Comparison of ENCODE assay signal across 25 cellular contexts in genomic region chr1:43527111-43527878, GRCh38.
"Had no signal": no experiment of that assay in that cellular context is flagged by ENCODE, and none has a peak within 500 bp of the region (broad histone marks: within the 10 kb centered on the region; RNA-seq: fewer than 3 reads in every experiment).

No MANE protein-coding gene starts in this region.

- H3K27me3 ChIP-seq: ascending aorta, brain microvascular endothelial cell, colonic mucosa, dorsolateral prefrontal cortex, sigmoid colon had no signal

- H3K36me3 ChIP-seq: ascending aorta, brain microvascular endothelial cell, colonic mucosa, sigmoid colon had no signal

- DNase-seq: activated CD4-positive, alpha-beta memory T cell treated with anti-CD3 and anti-CD28 coated beads for 36 hours; activated CD4-positive, alpha-beta T cell treated with anti-CD3 and anti-CD28 coated beads for 48 hours; activated effector memory CD4-positive, alpha-beta T cell treated with anti-CD3 and anti-CD28 coated beads, Interleukin-2, amount 50 U/mL, for 16 hours; activated naive CD4-positive, alpha-beta T cell treated with anti-CD3 and anti-CD28 coated beads, Interleukin-2, amount 10 ng/mL, durations not matched to agents 7 days and 5 days; brain microvascular endothelial cell; central memory CD4-positive, alpha-beta T cell; colonic mucosa; effector memory CD8-positive, alpha-beta T cell; foreskin melanocyte; glutamatergic neuron; hippocampal formation; kidney glomerular epithelial cell; mesendoderm; nephron progenitor cell; occipital lobe; sigmoid colon; stimulated activated CD4-positive, alpha-beta T cell treated with anti-CD3 and anti-CD28 coated beads, Interleukin-4, amount 100 ng/mL, for 1 hour; stimulated activated naive CD4-positive, alpha-beta T cell treated with Interleukin-2 at 50 U/mL for 16 hours; SW 1271; T-helper 17 cell had no signal

- H3K4me2 ChIP-seq: smooth muscle cell had no signal

- H3K9me3 ChIP-seq: ascending aorta, colonic mucosa, mucosa of descending colon, sigmoid colon had no signal

- H3K27ac ChIP-seq: ascending aorta, brain microvascular endothelial cell, colonic mucosa, dorsolateral prefrontal cortex, sigmoid colon had no signal

- H3K4me3 ChIP-seq: ascending aorta, colonic mucosa, mucosa of descending colon, sigmoid colon, smooth muscle cell had no signal

- ATAC-seq: effector memory CD8-positive, alpha-beta T cell; esophagus mucosa; mucosa of descending colon; T-helper 17 cell had no signal
